Comparison of ENCODE assay signal across 9 cellular contexts in genomic region chr1:37596182-37596667, GRCh38. TPM values are rescaled to one million over a fixed set of nuclear protein-coding genes. Genes with fewer than 3 reads are reported as not detected.
DNase-seq lines count a peak whose midpoint lies in the region; ATAC-seq, FAIRE-seq and TF ChIP-seq lines count a peak whose summit lies in the region.
"Had no signal": no experiment of that assay in that cellular context is flagged by ENCODE, and none has a peak within 500 bp of the region (broad histone marks: within the 10 kb centered on the region; RNA-seq: fewer than 3 reads in every experiment).

No MANE protein-coding gene starts in this region.

- H3K4me1 ChIP-seq in stomach: peaks cover 20 to 31% (median 24%) of the 10 kb centered on the region in 4 donors

- H3K4me3 ChIP-seq in iPS-11a (ENCODE audit: low read depth, low read length) (peak overlapping the region; percentile 31), stomach (peak overlapping the region; percentile 61 to 94 (median 84))

- no peak for FAIRE-seq in GM12892 (lab: Jason Lieb, UNC)

- peak; percentile 15 for ATAC-seq in HG02571 (IDR thresholded peaks at IDR 0.05; ENCODE audit: unreplicated experiment)
- no peak for ATAC-seq in HG02588 (IDR thresholded peaks at IDR 0.05; ENCODE audit: unreplicated experiment)

- peaks cover 0 to 11% (median 4%) of the 10 kb centered on the region in 3 donors for H3K27me3 ChIP-seq in stomach

- H3K9me3 Mint-ChIP-seq in activated T-helper 2 cell treated with anti-CD3 and anti-CD28 coated beads, Interferon-gamma antibody, Interleukin-2, Interleukin-4, amounts not matched to agents 10 μg/mL and 5 μg/mL and 100 μg/mL, durations not matched to agents 14 hours and 24 hours and 36 hours: no peaks in the 10 kb centered on the region

- TF ChIP-seq CTCF in stomach (IDR thresholded peaks at IDR 0.05): no peak

- peak overlapping the region; percentile 99 for H3K4me3 Mint-ChIP-seq in activated T-helper 2 cell treated with anti-CD3 and anti-CD28 coated beads, Interferon-gamma antibody, Interleukin-2, Interleukin-4, amounts not matched to agents 10 μg/mL and 5 μg/mL and 100 μg/mL, durations not matched to agents 14 hours and 24 hours and 36 hours (ENCODE audit: low read depth)

- no peak for TF ChIP-seq EP300 in stomach (IDR thresholded peaks at IDR 0.05)

- H3K27ac Mint-ChIP-seq in activated T-helper 2 cell treated with anti-CD3 and anti-CD28 coated beads, Interferon-gamma antibody, Interleukin-2, Interleukin-4, amounts not matched to agents 10 μg/mL and 5 μg/mL and 100 μg/mL, durations not matched to agents 14 hours and 24 hours and 36 hours: peak overlapping the region; percentile 92

- WGBS in stomach, 5 donors: 0 to 4% (median 2%) methylated on average over 3 of the region's 3 CpGs

- H3K36me3 Mint-ChIP-seq in activated T-helper 2 cell treated with anti-CD3 and anti-CD28 coated beads, Interferon-gamma antibody, Interleukin-2, Interleukin-4, amounts not matched to agents 10 μg/mL and 5 μg/mL and 100 μg/mL, durations not matched to agents 14 hours and 24 hours and 36 hours (ENCODE audit: low read depth): peaks cover 37% of the 10 kb centered on the region

- peak overlapping the region in 4 of 5 donors; percentile 84 to 91 (median 85) for H3K27ac ChIP-seq in stomach

- TF ChIP-seq POLR2A in stomach (IDR thresholded peaks at IDR 0.05) (no peak), GM12892 (IDR thresholded peaks at IDR 0.05; ENCODE audit: low read depth, low read length) (no peak)

- H3K27me3 Mint-ChIP-seq in activated T-helper 2 cell treated with anti-CD3 and anti-CD28 coated beads, Interferon-gamma antibody, Interleukin-2, Interleukin-4, amounts not matched to agents 10 μg/mL and 5 μg/mL and 100 μg/mL, durations not matched to agents 14 hours and 24 hours and 36 hours (ENCODE audit: low read depth): peaks cover 3% of the 10 kb centered on the region

- H3K36me3 ChIP-seq in stomach: peaks cover 10 to 24% (median 22%) of the 10 kb centered on the region in 4 donors

- H3K9me3 ChIP-seq in stomach: no peaks in the 10 kb centered on the region

- DNase-seq in activated T-helper 2 cell treated with anti-CD3 and anti-CD28 coated beads, Interferon-gamma antibody, Interleukin-2, Interleukin-4, amounts not matched to agents 10 μg/mL and 5 μg/mL and 100 μg/mL, durations not matched to agents 14 hours and 24 hours and 36 hours (ENCODE audit: low spot score): no peak
- no peak for DNase-seq in stomach
- no peak for DNase-seq in GM12892 (ENCODE audit: insufficient read length)
- no peak for DNase-seq in CD1c-positive myeloid dendritic cell (ENCODE audit: extremely low spot score)
- no peak for DNase-seq in NOMO-1 treated with DMSO at 0.1 percent for 48 hours (lab: John Stamatoyannopoulos, UW; ENCODE audit: unreplicated experiment)

- intact Hi-C loops in activated T-helper 2 cell treated with anti-CD3 and anti-CD28 coated beads, Interferon-gamma antibody, Interleukin-2, Interleukin-4, amounts not matched to agents 10 μg/mL and 5 μg/mL and 100 μg/mL, durations not matched to agents 14 hours and 24 hours and 36 hours (cut with micrococcal nuclease): loop anchor here (1.0 to 10.0 kb wide), 3 partner anchors 42 to 1259 kb away; partner anchors contain the start of genes RRAGC and SNIP1
- intact Hi-C loops in stomach (cut with DNase I; ENCODE audit: low total_unique reads): no loop called here

- H3K4me1 Mint-ChIP-seq in activated T-helper 2 cell treated with anti-CD3 and anti-CD28 coated beads, Interferon-gamma antibody, Interleukin-2, Interleukin-4, amounts not matched to agents 10 μg/mL and 5 μg/mL and 100 μg/mL, durations not matched to agents 14 hours and 24 hours and 36 hours (ENCODE audit: low read depth): peaks cover 20% of the 10 kb centered on the region

RNA-seq across cellular contexts. Expression of gene GNL2, which starts 0.5 kb away (rescaled TPM):
- total RNA-seq in activated T-helper 2 cell treated with anti-CD3 and anti-CD28 coated beads, Interferon-gamma antibody, Interleukin-2, Interleukin-4, amounts not matched to agents 10 μg/mL and 5 μg/mL and 100 μg/mL, durations not matched to agents 14 hours and 24 hours and 36 hours: 95.6 and 98.0 TPM in 2 replicates
- 100 to 1,000 TPM in 2 of 5 donors, 10 to 100 TPM in 2, not detected in 1; 70.7 to 152 (median 99.1) TPM for total RNA-seq in stomach
- polyA plus RNA-seq in stomach: 10 to 100 TPM; 42.6 to 82.7 (median 68.3) TPM
- 60.4 TPM for polyA plus RNA-seq in GM12892 (2012; ENCODE audit: missing spikeins)

RNA-seq across cellular contexts. Expression of gene RSPO1, which starts 38.5 kb away (rescaled TPM):
- not detected in 2 replicates for total RNA-seq in activated T-helper 2 cell treated with anti-CD3 and anti-CD28 coated beads, Interferon-gamma antibody, Interleukin-2, Interleukin-4, amounts not matched to agents 10 μg/mL and 5 μg/mL and 100 μg/mL, durations not matched to agents 14 hours and 24 hours and 36 hours
- 1 to 10 TPM in 3 of 5 donors, under 1 TPM in 2; 0.87 to 5.8 (median 1.8) TPM for total RNA-seq in stomach
- 1 to 10 TPM in 2 of 3 donors, under 1 TPM in 1; 0.50 to 1.7 (median 1.2) TPM for polyA plus RNA-seq in stomach
- not detected for polyA plus RNA-seq in GM12892 (2012; ENCODE audit: missing spikeins)
- total RNA-seq: NCI-H460 had no signal

RNA-seq across cellular contexts. Expression of gene DNALI1, which starts 39.5 kb away (rescaled TPM):
- not detected in 2 replicates for total RNA-seq in activated T-helper 2 cell treated with anti-CD3 and anti-CD28 coated beads, Interferon-gamma antibody, Interleukin-2, Interleukin-4, amounts not matched to agents 10 μg/mL and 5 μg/mL and 100 μg/mL, durations not matched to agents 14 hours and 24 hours and 36 hours
- 10 to 100 TPM in 2 of 5 donors, 1 to 10 TPM in 2, not detected in 1; 2.9 to 30.6 (median 15.2) TPM for total RNA-seq in stomach
- 10 to 100 TPM; 12.7 to 18.8 (median 15.4) TPM for polyA plus RNA-seq in stomach
- 0.23 TPM for polyA plus RNA-seq in GM12892 (2012; ENCODE audit: missing spikeins)
- total RNA-seq: NCI-H460 had no signal

RNA-seq across cellular contexts. Expression of gene SNIP1, which starts 42.1 kb away (rescaled TPM):
- 26.1 and 27.8 TPM in 2 replicates for total RNA-seq in activated T-helper 2 cell treated with anti-CD3 and anti-CD28 coated beads, Interferon-gamma antibody, Interleukin-2, Interleukin-4, amounts not matched to agents 10 μg/mL and 5 μg/mL and 100 μg/mL, durations not matched to agents 14 hours and 24 hours and 36 hours
- total RNA-seq in stomach: 100 to 1,000 TPM in 1 of 5 donors, 10 to 100 TPM in 4; 11.6 to 132 (median 22.0) TPM
- 1 to 10 TPM; 3.6 to 5.3 (median 4.0) TPM for polyA plus RNA-seq in stomach
- 5.8 TPM for polyA plus RNA-seq in GM12892 (2012; ENCODE audit: missing spikeins)
